26 cellular contexts compared by ENCODE assay signal in the genomic region with DNA sequence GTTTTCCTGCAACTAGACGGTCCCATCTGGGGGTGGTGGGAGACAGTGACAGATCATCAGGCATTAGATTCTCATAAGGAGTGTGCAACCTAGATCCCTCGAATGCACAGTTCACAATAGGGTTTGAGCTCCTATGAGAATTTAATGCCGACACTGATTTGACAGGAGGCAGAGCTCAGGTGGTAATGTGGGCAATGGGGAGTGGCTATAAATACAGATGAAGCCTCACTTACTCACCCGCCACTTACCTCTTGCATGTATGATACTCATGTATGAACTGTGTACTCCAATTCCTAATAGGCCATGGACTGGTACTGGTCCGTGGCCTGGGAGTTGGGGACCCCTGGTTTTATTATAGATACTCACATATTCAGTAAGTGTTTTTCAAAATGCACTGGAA.
"Had no signal": no experiment of that assay in that cellular context is flagged by ENCODE, and none has a peak within 500 bp of the region (broad histone marks: within the 10 kb centered on the region; RNA-seq: fewer than 3 reads in every experiment).

No MANE protein-coding gene starts in this region.

- H3K9me3 Mint-ChIP-seq: dendritic cell treated with granulocyte-macrophage colony-stimulating factor and Interleukin-4, amounts not matched to agents 40 ng/mL and 50 ng/mL, for 4 days; effector memory CD8-positive, alpha-beta T cell had no signal

- H3K4me3 ChIP-seq: colonic mucosa, dorsolateral prefrontal cortex, esophagus muscularis mucosa, esophagus squamous epithelium, gastrocnemius medialis, gastroesophageal sphincter, heart left ventricle, heart right ventricle, hepatocyte had no signal

- H3K27ac ChIP-seq: colonic mucosa, dorsolateral prefrontal cortex, epithelial cell of prostate, esophagus muscularis mucosa, esophagus squamous epithelium, foreskin keratinocyte, gastrocnemius medialis, gastroesophageal sphincter, heart left ventricle, heart right ventricle, hepatocyte had no signal

- H3K27me3 ChIP-seq: colonic mucosa, gastrocnemius medialis had no signal

- H3K9me3 ChIP-seq: colonic mucosa, esophagus muscularis mucosa, esophagus squamous epithelium, gastrocnemius medialis, gastroesophageal sphincter, heart left ventricle, heart right ventricle had no signal

- DNase-seq: colonic mucosa; cortex of kidney; dermis blood vessel endothelial cell; dorsolateral prefrontal cortex; effector CD4-positive, alpha-beta T cell; effector CD8-positive, alpha-beta T cell; effector memory CD4-positive, alpha-beta T cell; effector memory CD8-positive, alpha-beta T cell; endodermal cell; erythroblast; esophagus squamous epithelium; foreskin fibroblast; foreskin keratinocyte; foreskin melanocyte; gastrocnemius medialis; glutamatergic neuron; head of caudate nucleus; heart left ventricle; heart right ventricle; hippocampal formation had no signal

- H3K36me3 ChIP-seq: colonic mucosa, esophagus muscularis mucosa, esophagus squamous epithelium, gastrocnemius medialis, gastroesophageal sphincter, heart left ventricle, heart right ventricle had no signal

- ATAC-seq: effector memory CD8-positive, alpha-beta T cell; esophagus mucosa; foreskin keratinocyte; gastrocnemius medialis; gastroesophageal sphincter; heart left ventricle; heart right ventricle had no signal

- H3K4me1 ChIP-seq: colonic mucosa, esophagus muscularis mucosa, esophagus squamous epithelium, foreskin keratinocyte, gastrocnemius medialis, gastroesophageal sphincter, heart left ventricle, heart right ventricle had no signal

- H3K27ac Mint-ChIP-seq: dendritic cell treated with granulocyte-macrophage colony-stimulating factor and Interleukin-4, amounts not matched to agents 40 ng/mL and 50 ng/mL, for 4 days; effector memory CD8-positive, alpha-beta T cell; endodermal cell had no signal

- H3K4me3 Mint-ChIP-seq: dendritic cell treated with granulocyte-macrophage colony-stimulating factor and Interleukin-4, amounts not matched to agents 40 ng/mL and 50 ng/mL, for 4 days; effector memory CD8-positive, alpha-beta T cell; endodermal cell had no signal
